In genomic region chr14:100780246-100780645, GRCh38 we compare ENCODE assay signal across 26 cellular contexts. TPM values are rescaled to one million over a fixed set of nuclear protein-coding genes. Genes with fewer than 3 reads are reported as not detected.
"Had no signal": no experiment of that assay in that cellular context is flagged by ENCODE, and none has a peak within 500 bp of the region (broad histone marks: within the 10 kb centered on the region; RNA-seq: fewer than 3 reads in every experiment).

No MANE protein-coding gene starts in this region.

- DNase-seq: activated CD4-positive, alpha-beta T cell treated with anti-CD3 and anti-CD28 coated beads for 1 hour; activated CD4-positive, alpha-beta T cell treated with anti-CD3 and anti-CD28 coated beads, Interleukin-2, amount 50 U/mL, for 1 hour; activated naive CD4-positive, alpha-beta T cell treated with anti-CD3 and anti-CD28 coated beads for 36 hours; activated T-cell treated with anti-CD3 and anti-CD28 coated beads, Interleukin-2, amount 50 U/mL, for 48 hours; anterior cingulate cortex; central memory CD4-positive, alpha-beta T cell; colonic mucosa; effector memory CD8-positive, alpha-beta T cell; hypothalamus; right cardiac atrium; SJCRH30; stimulated activated CD4-positive, alpha-beta T cell treated with anti-CD3 and anti-CD28 coated beads, Interleukin-2, amount 100 ng/mL, for 24 hours; trophoblast cell had no signal

- H3K9me3 Mint-ChIP-seq: activated naive CD4-positive, alpha-beta T cell treated with anti-CD3 and anti-CD28 coated beads for 36 hours; effector memory CD8-positive, alpha-beta T cell; neural crest cell; stimulated activated memory B cell treated with anti-CD40 and anti-IgM and Interleukin-4, amounts not matched to agents 10 μg/mL and 1 μg/mL and 100 μg/mL, for 72 hours; T-cell; T-helper 2 cell treated with Interferon-gamma antibody and Interleukin-4, amounts not matched to agents 5 μg/mL and 100 μg/mL, for 36 hours had no signal

- H3K4me1 Mint-ChIP-seq: stimulated activated memory B cell treated with anti-CD40 and anti-IgM and Interleukin-4, amounts not matched to agents 10 μg/mL and 1 μg/mL and 100 μg/mL, for 72 hours; T-cell had no signal

- H3K4me1 ChIP-seq: body of pancreas, colonic mucosa had no signal

- H3K27me3 ChIP-seq: body of pancreas, colonic mucosa, SJCRH30 had no signal

- H3K4me3 Mint-ChIP-seq: activated naive CD4-positive, alpha-beta T cell treated with anti-CD3 and anti-CD28 coated beads for 36 hours; effector memory CD8-positive, alpha-beta T cell; neural crest cell; stimulated activated memory B cell treated with anti-CD40 and anti-IgM and Interleukin-4, amounts not matched to agents 10 μg/mL and 1 μg/mL and 100 μg/mL, for 72 hours; T-cell; T-helper 2 cell treated with Interferon-gamma antibody and Interleukin-4, amounts not matched to agents 5 μg/mL and 100 μg/mL, for 36 hours had no signal

- H3K9me3 ChIP-seq: body of pancreas, colonic mucosa, gastrocnemius medialis, SJCRH30 had no signal

- H3K36me3 ChIP-seq: colonic mucosa, gastrocnemius medialis, SJCRH30 had no signal

- ATAC-seq: body of pancreas; effector memory CD8-positive, alpha-beta T cell; gastrocnemius medialis; right cardiac atrium; stimulated activated memory B cell treated with anti-CD40 and anti-IgM and Interleukin-4, amounts not matched to agents 10 μg/mL and 1 μg/mL and 100 μg/mL, for 72 hours; T-cell had no signal

- H3K36me3 Mint-ChIP-seq: stimulated activated memory B cell treated with anti-CD40 and anti-IgM and Interleukin-4, amounts not matched to agents 10 μg/mL and 1 μg/mL and 100 μg/mL, for 72 hours; T-cell had no signal

- H3K27ac Mint-ChIP-seq: activated naive CD4-positive, alpha-beta T cell treated with anti-CD3 and anti-CD28 coated beads for 36 hours; effector memory CD8-positive, alpha-beta T cell; stimulated activated memory B cell treated with anti-CD40 and anti-IgM and Interleukin-4, amounts not matched to agents 10 μg/mL and 1 μg/mL and 100 μg/mL, for 72 hours; T-cell; T-helper 2 cell treated with Interferon-gamma antibody and Interleukin-4, amounts not matched to agents 5 μg/mL and 100 μg/mL, for 36 hours had no signal

- H3K4me3 ChIP-seq: body of pancreas, colonic mucosa, dorsolateral prefrontal cortex, gastrocnemius medialis, SJCRH30 had no signal

- H3K27ac ChIP-seq: body of pancreas, colonic mucosa, dorsolateral prefrontal cortex, gastrocnemius medialis, SJCRH30, VCaP had no signal

RNA-seq across cellular contexts. Expression of gene MEG3, which starts 45.7 kb away (rescaled TPM):
- total RNA-seq: activated naive CD4-positive, alpha-beta T cell treated with anti-CD3 and anti-CD28 coated beads for 36 hours had no signal

RNA-seq across cellular contexts. Expression of gene DLK1, which starts 53.6 kb away (rescaled TPM):
- total RNA-seq: activated naive CD4-positive, alpha-beta T cell treated with anti-CD3 and anti-CD28 coated beads for 36 hours; endothelial cell of umbilical vein; mononuclear cell; myocyte; osteoblast; pulmonary artery endothelial cell; right cardiac atrium had no signal
- polyA plus RNA-seq: endothelial cell of umbilical vein had no signal
